In genomic region chr1:179817056-179817455, GRCh38 we compare ENCODE assay signal across 25 cellular contexts.
DNase-seq lines count a peak whose midpoint lies in the region; ATAC-seq, FAIRE-seq and TF ChIP-seq lines count a peak whose summit lies in the region.
"Had no signal": no experiment of that assay in that cellular context is flagged by ENCODE, and none has a peak within 500 bp of the region (broad histone marks: within the 10 kb centered on the region; RNA-seq: fewer than 3 reads in every experiment).

No MANE protein-coding gene starts in this region.

- H3K14ac ChIP-seq in H1 (ENCODE audit: insufficient read length) = no peak overlapping the region

- no peak overlapping the region for H4K8ac ChIP-seq in H1 (ENCODE audit: extremely low read depth, insufficient read depth, low read length)

- peaks cover 11% of the 10 kb centered on the region for H3K23me2 ChIP-seq in H1 (ENCODE audit: low read depth, low read length)

- H3K9me3 ChIP-seq in H1 (ENCODE audit: insufficient read depth in 2 of 2, low read depth in 1 of 2, low read length in 1 of 2) (no peaks in the 10 kb centered on the region), spleen (no peaks in the 10 kb centered on the region)

- H2AFZ ChIP-seq in H1 (ENCODE audit: low read length) = no peak overlapping the region
- H2AFZ ChIP-seq: PC-9 had no signal

- peaks cover 35% of the 10 kb centered on the region for H3K27me3 Mint-ChIP-seq in neural crest cell (ENCODE audit: low read depth)

- H2BK15ac ChIP-seq in H1 (ENCODE audit: low read length) = no peak overlapping the region

- H4K5ac ChIP-seq in H1 (ENCODE audit: insufficient read length, low read depth, low read length) = no peak overlapping the region

- no peaks in the 10 kb centered on the region for H3K36me3 Mint-ChIP-seq in neural crest cell (ENCODE audit: low read depth)

- H4K91ac ChIP-seq in H1 (replicated peaks; ENCODE audit: insufficient read length, low read length) = no peak overlapping the region

- H3K79me2 ChIP-seq in H1 (ENCODE audit: control insufficient read depth in 1 of 2, insufficient read depth in 2 of 2, low read length in 2 of 2) = no peaks in the 10 kb centered on the region

- no peak overlapping the region for H2BK20ac ChIP-seq in H1 (ENCODE audit: low read length)

- no peak for ATAC-seq in HG03460 (IDR thresholded peaks at IDR 0.05; ENCODE audit: unreplicated experiment)
- ATAC-seq: CD8-positive, alpha-beta T cell had no signal

- H3K4me1 Mint-ChIP-seq in neural crest cell = peaks cover 30% of the 10 kb centered on the region

- no peak for TF ChIP-seq POLR2A in H1 (IDR thresholded peaks at IDR 0.05; ENCODE audit: control extremely low read depth in 1 of 2, low read depth in 2 of 2, low read length in 2 of 2)
- TF ChIP-seq POLR2A in spleen (IDR thresholded peaks at IDR 0.05) = no peak

- H3K27me3 ChIP-seq in H1 (replicated peaks in 1 of 4; ENCODE audit: control insufficient read depth in 3 of 4, extremely low read depth in 1 of 4, insufficient read depth in 3 of 4, low read length in 3 of 4) (peaks cover 0 to 17% (median 13%) of the 10 kb centered on the region in 4 experiments; a peak in 6 of 7 replicates), spleen (replicated peaks in 1 of 7) (peaks cover 0 to 4% (median 0%) of the 10 kb centered on the region in 7 donors)

- TF ChIP-seq EP300 in H1 (IDR thresholded peaks at IDR 0.05; ENCODE audit: borderline replicate concordance in 1 of 2, low read depth in 2 of 2, low read length in 2 of 2) = no peak

- no peaks in the 10 kb centered on the region for H3K79me1 ChIP-seq in H1 (ENCODE audit: low read depth, low read length)

- no peak overlapping the region for H3K56ac ChIP-seq in H1 (replicated peaks; ENCODE audit: insufficient read length, low read depth, low read length)

- H3K27ac Mint-ChIP-seq in neural crest cell (ENCODE audit: unreplicated experiment) = no peak overlapping the region
- H3K27ac Mint-ChIP-seq: CD8-positive, alpha-beta T cell had no signal

- H3K4me1 ChIP-seq in H1 (replicated peaks in 1 of 4; ENCODE audit: control insufficient read depth in 3 of 4, insufficient read depth in 4 of 4, low read length in 3 of 4) (peaks cover 4 to 12% (median 6%) of the 10 kb centered on the region in 4 experiments; a peak in 6 of 7 replicates), spleen (peaks cover 4 to 26% (median 19%) of the 10 kb centered on the region in 6 donors)

- H3K36me3 ChIP-seq in H1 (ENCODE audit: control insufficient read depth in 2 of 4, insufficient read depth in 4 of 4, low read length in 3 of 4) = no peaks in the 10 kb centered on the region
- H3K36me3 ChIP-seq in spleen = no peaks in the 10 kb centered on the region

- H4K20me1 ChIP-seq in H1 (replicated peaks in 1 of 2; ENCODE audit: control insufficient read depth in 1 of 2, insufficient read depth in 2 of 2, low read length in 2 of 2) = no peaks in the 10 kb centered on the region

- no peak for FAIRE-seq in H1 (lab: Jason Lieb, UNC)

- H2BK5ac ChIP-seq in H1 (ENCODE audit: low read depth, low read length) = no peak overlapping the region

- H3K9ac ChIP-seq in H1 (replicated peaks in 1 of 4; ENCODE audit: extremely low read depth in 1 of 4, low read depth in 3 of 4, low read length in 3 of 4) = no peak overlapping the region

- CTCF ChIA-PET in H1 (lab: Charles Lee; ENCODE audit: partially characterized antibody) = interaction anchor here (0.6 to 18.9 kb wide), 9 partner anchors 6 to 548 kb away, joined by 3 to 595 read pairs (median 5); no protein-coding TSS in a partner anchor

- no peaks in the 10 kb centered on the region for H3K9me3 Mint-ChIP-seq in neural crest cell
- H3K9me3 Mint-ChIP-seq: CD8-positive, alpha-beta T cell had no signal

- intact Hi-C loops in spleen (cut with DNase I; ENCODE audit: low total_unique reads) = no loop called here

- peak overlapping the region; percentile 24 for H3K4me3 Mint-ChIP-seq in neural crest cell
- H3K4me3 Mint-ChIP-seq: CD8-positive, alpha-beta T cell had no signal

- no peak for TF ChIP-seq RAD21 in H1 (IDR thresholded peaks at IDR 0.05 in 1 of 2, conservative IDR thresholded peaks at IDR 0.05 in 1 of 2; ENCODE audit: low read depth in 2 of 2, low read length in 2 of 2)

- H3K18ac ChIP-seq in H1 (ENCODE audit: extremely low read depth, low read length) = no peak overlapping the region

- DNase-seq in activated effector memory CD4-positive, alpha-beta T cell treated with anti-CD3 and anti-CD28 coated beads, Interleukin-2, amount 50 U/mL, for 16 hours = peak; percentile 47
- no peak for DNase-seq in activated effector memory CD4-positive, alpha-beta T cell treated with Interleukin-2 at 50 U/mL for 16 hours
- no peak for DNase-seq in H1 (ENCODE audit: low read depth in 1 of 2, low spot score in 2 of 2)
- DNase-seq in neural crest cell (ENCODE audit: low read depth, low spot score) = no peak
- peak; percentile 51 for DNase-seq in spleen
- DNase-seq in stimulated activated CD4-positive, alpha-beta T cell treated with anti-CD3 and anti-CD28 coated beads, Interleukin-2, amount 100 ng/mL, for 24 hours = no peak
- DNase-seq in AG08395 (ENCODE audit: low spot score) = no peak
- DNase-seq: 8988T; AML-193; C1 segment of cervical spinal cord; Calu3; CD8-positive, alpha-beta T cell; DMS53; GDM1; H7; KBM-7; MM.1S; NCI-H1048; NCI-H1417 treated with DMSO at 0.1 percent for 48 hours; NCI-H1930; PC-9; RPMI8226; SHP77 treated with DMSO at 0.1 percent for 48 hours had no signal

- no peak overlapping the region for H3K4me2 ChIP-seq in H1 (ENCODE audit: insufficient read depth in 1 of 2, low read depth in 2 of 2, low read length in 2 of 2)
- H3K4me2 ChIP-seq: PC-9 had no signal

- 0 out of 2 replicates have a peak overlapping the region, but pooled peaks have one; percentile 9 for H2BK12ac ChIP-seq in H1 (ENCODE audit: low read depth, low read length)

- no peak overlapping the region for H2AK5ac ChIP-seq in H1 (ENCODE audit: low read depth, low read length)

- H3K4ac ChIP-seq in H1 (replicated peaks; ENCODE audit: insufficient read length, low read depth, low read length) = no peak overlapping the region

- H2BK120ac ChIP-seq in H1 (replicated peaks; ENCODE audit: low read depth, low read length) = no peak overlapping the region

- no peak overlapping the region for H3K23ac ChIP-seq in H1 (ENCODE audit: insufficient read length)

- no peak overlapping the region for H3K27ac ChIP-seq in H1 (ENCODE audit: low read depth, low read length)
- H3K27ac ChIP-seq in spleen = peak overlapping the region in 2 of 8 donors; percentile 35 to 42
- H3K27ac ChIP-seq: PC-9, SK-N-MC had no signal

- no peak for TF ChIP-seq CTCF in H1 (IDR thresholded peaks at IDR 0.05; ENCODE audit: control extremely low read depth in 1 of 3, insufficient read depth in 1 of 3, low read depth in 1 of 3, low read length in 3 of 3)
- TF ChIP-seq CTCF in neural crest cell (conservative IDR thresholded peaks at IDR 0.05) = no peak
- no peak for TF ChIP-seq CTCF in spleen (IDR thresholded peaks at IDR 0.05 in 8 of 11, conservative IDR thresholded peaks at IDR 0.05 in 3 of 11)

- WGBS in H1 (ENCODE audit: extremely low coverage in 1 of 2, insufficient coverage in 1 of 2, insufficient read length in 1 of 2, insufficient replicate concordance in 2 of 2, low coverage in 1 of 2, low lambda C conversion rate in 2 of 2, missing lambda C conversion rate in 1 of 2), 2 experiments = 88% methylated on average over 8 of the region's 8 CpGs; no CpG with 5 or more reads in 1 of the 2 experiments
- 91 to 95% (median 94%) methylated on average over 8 of the region's 8 CpGs for WGBS in spleen, 5 donors

- H3K4me3 ChIP-seq in H1 (ENCODE audit: extremely low read depth in 1 of 4, insufficient read depth in 2 of 4, low read depth in 3 of 4, low read length in 4 of 4) (no peak overlapping the region), spleen (no peak overlapping the region)
- H3K4me3 ChIP-seq: PC-9, SK-N-MC had no signal

- POLR2A ChIA-PET in H1 (lab: Charles Lee; ENCODE audit: partially characterized antibody) = no interaction called here

TF ChIP-seq in H1, 55 proteins besides CTCF, POLR2A, EP300 and RAD21 (continues in another document):
- TF ChIP-seq E2F6 (IDR thresholded peaks at IDR 0.05) (no peak), USF2 (IDR thresholded peaks at IDR 0.05; ENCODE audit: low read length) (no peak), CHD2 (IDR thresholded peaks at IDR 0.05; ENCODE audit: low read length) (no peak), NANOG (IDR thresholded peaks at IDR 0.05; ENCODE audit: insufficient read depth, low read depth, low read length, poor library complexity, severe bottlenecking) (no peak), POU5F1 (IDR thresholded peaks at IDR 0.05; ENCODE audit: low read depth, low read length) (no peak), MAFK (IDR thresholded peaks at IDR 0.05; ENCODE audit: low read depth, low read length) (no peak), GTF2F1 (IDR thresholded peaks at IDR 0.05; ENCODE audit: borderline replicate concordance, low read depth, low read length) (no peak), BRCA1 (IDR thresholded peaks at IDR 0.05; ENCODE audit: low read depth, low read length) (no peak)

Comparison
In these comparisons a context has a peak if more than half of its experiments do, and no peak if none do; other contexts are left out.
1. DNase-seq: peak in activated effector memory CD4-positive, alpha-beta T cell treated with anti-CD3 and anti-CD28 coated beads, Interleukin-2, amount 50 U/mL, for 16 hours (single experiment) and spleen (single experiment); none in activated effector memory CD4-positive, alpha-beta T cell treated with Interleukin-2 at 50 U/mL for 16 hours (single experiment), H1 (0 of 2), neural crest cell (single experiment), stimulated activated CD4-positive, alpha-beta T cell treated with anti-CD3 and anti-CD28 coated beads, Interleukin-2, amount 100 ng/mL, for 24 hours (0 of 2) and AG08395 (single experiment).